In the genomic region with DNA sequence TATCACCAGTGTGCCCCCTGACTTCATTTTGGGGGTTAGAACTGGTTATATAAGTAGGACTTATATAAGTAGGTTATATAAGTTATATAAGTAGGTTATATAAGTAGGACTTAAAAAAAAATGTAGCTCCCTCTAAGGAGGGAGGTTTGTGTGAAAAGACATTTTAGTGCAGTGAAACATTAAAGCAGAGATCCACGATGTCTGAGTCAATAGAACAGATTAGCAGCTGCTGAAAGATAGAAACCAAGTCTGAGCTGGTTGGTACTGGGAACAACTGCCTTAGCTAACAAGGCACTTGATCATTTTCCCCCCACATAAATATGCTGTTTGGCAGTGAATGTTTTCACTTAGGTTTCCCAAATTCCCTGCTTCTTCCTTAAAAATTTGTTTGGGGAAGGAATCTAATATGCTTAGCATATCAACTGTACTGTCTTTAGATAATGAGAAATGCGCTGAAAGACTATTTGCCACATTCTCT, we compare ENCODE assay signal across 9 cellular contexts. TPM values are rescaled to one million over a fixed set of nuclear protein-coding genes. Genes with fewer than 3 reads are reported as not detected.
A peak's percentile ranks its signal among the peaks of the same experiment; 100 is the strongest.
DNase-seq lines count a peak whose midpoint lies in the region; ATAC-seq, FAIRE-seq and TF ChIP-seq lines count a peak whose summit lies in the region.
"Had no signal": no experiment of that assay in that cellular context is flagged by ENCODE, and none has a peak within 500 bp of the region (broad histone marks: within the 10 kb centered on the region; RNA-seq: fewer than 3 reads in every experiment).

No MANE protein-coding gene starts in this region.

- H3K27me3 ChIP-seq in PC-9 (ENCODE audit: insufficient read depth, low read depth), result no peaks in the 10 kb centered on the region
- no peaks in the 10 kb centered on the region for H3K27me3 ChIP-seq in endodermal cell (ENCODE audit: control insufficient read depth, insufficient read depth, low read length, poor library complexity, severe bottlenecking)
- H3K27me3 ChIP-seq in pancreas, result no peaks in the 10 kb centered on the region

- peaks cover 20% of the 10 kb centered on the region for H3K4me1 Mint-ChIP-seq in endodermal cell

- CTCF ChIA-PET in PC-9 (lab: Charles Lee), result interaction anchor here (1.3 kb wide), 1 partner anchor 13 kb away, joined by 13 read pairs; a partner anchor contains a TSS

- WGBS in endodermal cell (ENCODE audit: insufficient coverage in 1 of 2, insufficient read length in 1 of 2), 2 experiments, result 36 to 78% methylated on average over 2 of the region's 2 CpGs
- 7 to 9% methylated on average over 2 of the region's 2 CpGs for WGBS in pancreas, 2 donors

- peaks cover 40% of the 10 kb centered on the region for H3F3A ChIP-seq in PC-9 (ENCODE audit: insufficient read depth, low read depth)

- DNase-seq in NCI-H2171 treated with DMSO at 0.1 percent for 48 hours (lab: John Stamatoyannopoulos, UW), result peak; percentile 19
- no peak for DNase-seq in NCI-H2171 (lab: John Stamatoyannopoulos, UW)
- DNase-seq in PC-9, result no peak
- DNase-seq in endodermal cell, result no peak
- DNase-seq in pancreas, result no peak
- no peak for DNase-seq in D341Med (ENCODE audit: low spot score)

- H3K4me1 ChIP-seq in PC-9 (replicated peaks; ENCODE audit: insufficient read depth), result peaks cover 25% of the 10 kb centered on the region
- no peaks in the 10 kb centered on the region for H3K4me1 ChIP-seq in endodermal cell (ENCODE audit: control insufficient read depth, insufficient read depth, low read length)
- peaks cover 0 to 26% (median 13%) of the 10 kb centered on the region in 3 donors for H3K4me1 ChIP-seq in pancreas

- peak overlapping the region; percentile 99 for H3K4me3 Mint-ChIP-seq in endodermal cell

- no peak for TF ChIP-seq POLR2A in GM18505 (IDR thresholded peaks at IDR 0.05; ENCODE audit: borderline replicate concordance, extremely low read depth, insufficient read depth, insufficient read length)

- H3K79me2 ChIP-seq in PC-9 (ENCODE audit: low read depth), result peaks cover 30% of the 10 kb centered on the region

- peak overlapping the region; percentile 87 for H3K4me2 ChIP-seq in PC-9

- H3K9me3 ChIP-seq in PC-9 (ENCODE audit: insufficient read depth, low read depth), result no peaks in the 10 kb centered on the region
- no peaks in the 10 kb centered on the region for H3K9me3 ChIP-seq in endodermal cell (ENCODE audit: control insufficient read depth, low read length)
- H3K9me3 ChIP-seq in pancreas, result no peaks in the 10 kb centered on the region

- peaks cover 25% of the 10 kb centered on the region for H4K20me1 ChIP-seq in PC-9 (ENCODE audit: insufficient read depth)

- POLR2A ChIA-PET in PC-9 (lab: Charles Lee; ENCODE audit: unreplicated experiment), result interaction anchor here (0.6 kb wide), 1 partner anchor 917 kb away, joined by 5 read pairs; no protein-coding TSS in a partner anchor

- no peaks in the 10 kb centered on the region for H3K9me2 ChIP-seq in PC-9 (ENCODE audit: insufficient read depth)

- peaks cover 25% of the 10 kb centered on the region for H3K36me3 ChIP-seq in PC-9 (ENCODE audit: low read depth)
- H3K36me3 ChIP-seq in endodermal cell (ENCODE audit: control insufficient read depth, insufficient read depth, low read length), result peaks cover 25% of the 10 kb centered on the region
- peaks cover 0 to 16% (median 7%) of the 10 kb centered on the region in 3 donors for H3K36me3 ChIP-seq in pancreas

- intact Hi-C loops in PC-9 (cut with micrococcal nuclease; ENCODE audit: unreplicated experiment) (loop anchor here (5.0 kb wide), 2 partner anchors 280 to 860 kb away; a partner anchor contains a TSS), pancreas (cut with DNase I) (no loop called here)

- TF ChIP-seq CTCF in PC-9 (conservative IDR thresholded peaks at IDR 0.05) (no peak), endodermal cell (conservative IDR thresholded peaks at IDR 0.05) (no peak), pancreas (IDR thresholded peaks at IDR 0.05) (no peak)

- H3K27me3 Mint-ChIP-seq in endodermal cell (ENCODE audit: insufficient read depth), result peaks cover 5% of the 10 kb centered on the region

- H3K36me3 Mint-ChIP-seq in endodermal cell (ENCODE audit: low read depth), result peaks cover 30% of the 10 kb centered on the region

- BruUV-seq in PC-9 (replicated peaks; lab: Mats Ljungman, UMichigan), result no TSS peak

- no peaks in the 10 kb centered on the region for H3K9me3 Mint-ChIP-seq in endodermal cell

- no peak for FAIRE-seq in pancreas (lab: Jason Lieb, UNC)
- FAIRE-seq: G401.6 had no signal

- H3K27ac ChIP-seq in PC-9, result peak overlapping the region; percentile 89
- no peak overlapping the region for H3K27ac ChIP-seq in endodermal cell (ENCODE audit: low read depth, low read length)
- peak overlapping the region; percentile 59 to 95 (median 88) for H3K27ac ChIP-seq in pancreas

- H2AFZ ChIP-seq in PC-9, result peak overlapping the region; percentile 99

- ATAC-seq in pancreas, result no peak
- no peak for ATAC-seq in GM18505 (IDR thresholded peaks at IDR 0.05; ENCODE audit: unreplicated experiment)
- no peak for ATAC-seq in HG03354 (IDR thresholded peaks at IDR 0.05; ENCODE audit: poor library complexity, severe bottlenecking, unreplicated experiment)

- H3K4me3 ChIP-seq in PC-9, result peak overlapping the region; percentile 84
- peak overlapping the region; percentile 90 for H3K4me3 ChIP-seq in endodermal cell (ENCODE audit: low read length)
- peak overlapping the region in 2 of 4 donors; percentile 80 to 92 for H3K4me3 ChIP-seq in pancreas

- H3K9ac ChIP-seq in endodermal cell (ENCODE audit: extremely low read depth, low read length, poor library complexity, severe bottlenecking), result peak overlapping the region; percentile 94

- peak overlapping the region; percentile 98 for H3K27ac Mint-ChIP-seq in endodermal cell

RNA-seq across cellular contexts. Expression of a gene that starts 2.1 kb away (rescaled TPM):
- total RNA-seq in PC-9 (2021) (1,228 and 1,296 TPM in 2 replicates), endodermal cell (1,000 to 10,000 TPM; 1,249 to 1,298 TPM), pancreas (100 to 1,000 TPM; 511 to 945 (median 775) TPM)
- polyA plus RNA-seq in endodermal cell (2013, experiment 1 of 2), result 2,047 TPM
- 1,835 TPM for polyA plus RNA-seq in endodermal cell (2013, experiment 2 of 2)
- 1,000 to 10,000 TPM in 1 of 2 donors, 100 to 1,000 TPM in 1; 995 to 1,464 TPM for polyA plus RNA-seq in pancreas

RNA-seq across cellular contexts. Expression of a gene that starts 13.9 kb away (rescaled TPM):
- total RNA-seq in PC-9 (2021) (18.0 and 20.8 TPM in 2 replicates), endodermal cell (10 to 100 TPM; 10.9 to 15.3 TPM), pancreas (1 to 10 TPM; 4.4 to 9.9 (median 7.2) TPM)
- polyA plus RNA-seq in endodermal cell (2013, experiment 1 of 2), result 16.0 TPM
- 14.4 TPM for polyA plus RNA-seq in endodermal cell (2013, experiment 2 of 2)
- 10 to 100 TPM in 1 of 2 donors, 1 to 10 TPM in 1; 5.5 to 10.9 TPM for polyA plus RNA-seq in pancreas

RNA-seq across cellular contexts. Expression of a gene that starts 54.6 kb away (rescaled TPM):
- total RNA-seq in PC-9 (2021) (1.2 TPM in 1 of 2 replicates, not detected in the other), endodermal cell (not detected), pancreas (1 to 10 TPM in 3 of 6 donors, under 1 TPM in 3; 0.63 to 9.6 (median 1.7) TPM)
- not detected for polyA plus RNA-seq in endodermal cell (2013, experiment 1 of 2)
- polyA plus RNA-seq in endodermal cell (2013, experiment 2 of 2), result not detected
- 1 to 10 TPM in 1 of 2 donors, under 1 TPM in 1; 0.72 to 1.2 TPM for polyA plus RNA-seq in pancreas
